8 cellular contexts compared by ENCODE assay signal in the genomic region with DNA sequence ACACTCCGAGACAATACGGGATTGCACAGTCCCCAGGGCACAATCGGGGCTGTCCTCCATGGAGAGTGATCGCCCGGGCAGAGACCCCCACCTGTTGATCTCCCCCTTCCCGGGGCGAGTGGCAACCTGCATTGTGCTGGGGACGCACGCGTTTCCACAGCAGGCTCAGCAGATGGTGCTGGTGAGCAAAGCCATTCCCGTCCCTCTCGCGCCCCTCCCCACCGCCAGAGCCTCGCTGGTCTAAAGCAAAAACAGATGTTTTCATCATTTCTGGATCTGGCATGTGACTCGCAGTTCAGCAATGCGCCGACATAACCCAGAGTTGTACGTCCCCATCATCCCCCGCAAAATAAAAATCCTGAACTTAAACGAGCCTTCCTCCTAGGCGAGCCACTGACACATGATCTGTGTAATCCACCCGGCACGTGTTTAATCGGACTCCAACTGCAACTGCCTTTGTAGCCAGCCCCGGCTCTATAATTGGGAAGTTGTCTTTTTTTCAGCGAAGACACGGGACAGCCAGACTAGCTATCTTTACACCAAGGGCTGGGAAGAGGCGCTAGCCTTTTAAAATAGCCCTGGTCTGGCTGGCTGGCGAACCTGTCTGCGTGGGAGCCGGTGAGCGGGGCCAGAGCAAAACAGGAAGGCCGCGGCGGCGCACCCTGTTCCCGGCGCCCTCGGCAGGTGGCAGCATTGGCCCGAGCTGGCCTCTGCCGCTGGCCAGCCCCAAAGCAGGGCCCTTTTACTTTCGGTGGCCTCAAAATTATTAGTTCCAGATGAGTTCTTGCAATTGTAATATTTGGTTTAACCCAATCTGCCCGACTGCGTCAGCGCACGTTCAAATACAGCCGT.
A peak's percentile ranks its signal among the peaks of the same experiment; 100 is the strongest.
DNase-seq lines count a peak whose midpoint lies in the region; ATAC-seq and TF ChIP-seq lines count a peak whose summit lies in the region.

No MANE protein-coding gene starts in this region.

- ATAC-seq in GM18873 (IDR thresholded peaks at IDR 0.05; ENCODE audit: low FRiP score, unreplicated experiment) (peak; percentile 79), HG03159 (IDR thresholded peaks at IDR 0.05; ENCODE audit: unreplicated experiment) (peak; percentile 91)

- H3K4me1 ChIP-seq in colonic mucosa = no peaks in the 10 kb centered on the region

- intact Hi-C loops in colonic mucosa (cut with DNase I) = loop anchor here (2.0 to 5.0 kb wide), 2 partner anchors 445 to 547 kb away; no protein-coding TSS in a partner anchor

- H3K4me3 ChIP-seq in AG09309 (ENCODE audit: control insufficient read depth, low read depth, low read length) (peak overlapping the region; percentile 43), colonic mucosa (peak overlapping the region; percentile 28)

- H3K9me3 ChIP-seq in colonic mucosa = no peaks in the 10 kb centered on the region

- peak overlapping the region; percentile 39 for H3K27ac ChIP-seq in colonic mucosa
- H3K27ac ChIP-seq in layer of hippocampus (ENCODE audit: low read depth, low read length) = peak overlapping the region; percentile 92

- DNase-seq in AG09309 (ENCODE audit: low read depth) (peak; percentile 96), NCI-H345 treated with DMSO at 0.1 percent for 48 hours (lab: John Stamatoyannopoulos, UW; ENCODE audit: unreplicated experiment) (peak; percentile 79), colonic mucosa (peak; percentile 79)
- DNase-seq in activated CD4-positive, alpha-beta T cell treated with anti-CD3 and anti-CD28 coated beads for 48 hours = peak; percentile 80
- peak; percentile 40 to 55 (median 47) for DNase-seq in stimulated activated CD4-positive, alpha-beta T cell treated with anti-CD3 and anti-CD28 coated beads, Interleukin-1b, Interleukin-23, amount 100 ng/mL, for 24 hours (ENCODE audit: low read depth in 4 of 4, low spot score in 1 of 4)

- peak overlapping the region; percentile 36 to 38 for H3K9ac ChIP-seq in colonic mucosa (ENCODE audit: low read depth in 2 of 2, low read length in 2 of 2)

- TF ChIP-seq CTCF in AG09309 (IDR thresholded peaks at IDR 0.05; ENCODE audit: control insufficient read depth, insufficient read depth, low read depth, low read length, missing control alignments) (peak; percentile 97), colonic mucosa (IDR thresholded peaks at IDR 0.05) (peak; percentile 77)

- H3K27me3 ChIP-seq in colonic mucosa = no peaks in the 10 kb centered on the region
- no peaks in the 10 kb centered on the region for H3K27me3 ChIP-seq in layer of hippocampus (ENCODE audit: control insufficient read depth, insufficient read depth, low read length)

- no peaks in the 10 kb centered on the region for H3K36me3 ChIP-seq in colonic mucosa

Comparison
In these comparisons a context has a peak if more than half of its experiments do, and no peak if none do; other contexts are left out.
1. Peak in every context shown above with its lines: DNase-seq, ATAC-seq, H3K4me3 ChIP-seq and H3K27ac ChIP-seq.